Comparison of ENCODE assay signal across 8 cellular contexts in genomic region chr5:108749130-108749861, GRCh38. TPM values are rescaled to one million over a fixed set of nuclear protein-coding genes. Genes with fewer than 3 reads are reported as not detected.
DNase-seq lines count a peak whose midpoint lies in the region; ATAC-seq, FAIRE-seq and TF ChIP-seq lines count a peak whose summit lies in the region.

No MANE protein-coding gene starts in this region.

- no peaks in the 10 kb centered on the region for H3K9me3 Mint-ChIP-seq in activated naive CD8-positive, alpha-beta T cell (ENCODE audit: low read depth)

- ATAC-seq in HG02759 (IDR thresholded peaks at IDR 0.05; ENCODE audit: unreplicated experiment) (peak; percentile 37), left ventricle myocardium superior (peak; percentile 59), psoas muscle (peak; percentile 42 to 60 (median 48))

- H3K36me3 ChIP-seq in psoas muscle (ENCODE audit: insufficient read depth in 1 of 2, low read depth in 1 of 2): no peaks in the 10 kb centered on the region

- peak overlapping the region; percentile 58 for H3K27ac Mint-ChIP-seq in activated naive CD8-positive, alpha-beta T cell

- no peak for TF ChIP-seq POLR2A in GM12891 (IDR thresholded peaks at IDR 0.05; ENCODE audit: low read depth, low read length)

- FAIRE-seq in GM12891 (lab: Jason Lieb, UNC): no peak

- H3K27ac ChIP-seq in psoas muscle: peak overlapping the region; percentile 98

- DNase-seq in A172 (ENCODE audit: low spot score) (peak; percentile 40), GM12891 (ENCODE audit: insufficient read length, low spot score) (peak; percentile 32), NCI-H1092 treated with DMSO at 0.1 percent for 48 hours (lab: John Stamatoyannopoulos, UW) (peak; percentile 19), left ventricle myocardium superior (no peak), psoas muscle (no peak), COLO668 (lab: John Stamatoyannopoulos, UW; ENCODE audit: unreplicated experiment) (no peak)

- H3K4me3 ChIP-seq in psoas muscle: peak overlapping the region; percentile 88

- peaks cover 20% of the 10 kb centered on the region for H3K4me1 Mint-ChIP-seq in activated naive CD8-positive, alpha-beta T cell (ENCODE audit: low read depth)

- peaks cover 12% of the 10 kb centered on the region for H3K4me1 ChIP-seq in psoas muscle

- H3K36me3 Mint-ChIP-seq in activated naive CD8-positive, alpha-beta T cell: no peaks in the 10 kb centered on the region

- H3K4me3 Mint-ChIP-seq in activated naive CD8-positive, alpha-beta T cell: peak overlapping the region; percentile 93

- intact Hi-C loops in left ventricle myocardium superior (cut with micrococcal nuclease): no loop called here
- intact Hi-C loops in psoas muscle (cut with DNase I): loop anchor here in 1 of 2 donors (5.0 kb wide), 1 partner anchor 67 kb away; no protein-coding TSS in a partner anchor

- H3K27me3 Mint-ChIP-seq in activated naive CD8-positive, alpha-beta T cell: no peaks in the 10 kb centered on the region

- H3K9me3 ChIP-seq in psoas muscle: no peaks in the 10 kb centered on the region

- whole genome bisulfite sequencing in psoas muscle, 3 donors: 1 to 4% (median 1%) methylated on average over 17 to 40 of the region's 40 CpGs

- TF ChIP-seq CTCF in psoas muscle (IDR thresholded peaks at IDR 0.05): no peak

- H3K27me3 ChIP-seq in psoas muscle (ENCODE audit: insufficient read depth in 3 of 3, low read length in 2 of 3): no peaks in the 10 kb centered on the region

TF ChIP-seq in GM12891, 5 proteins besides CTCF, POLR2A, EP300 and RAD21:
- TF ChIP-seq PAX5 (IDR thresholded peaks at IDR 0.05; ENCODE audit: insufficient read depth, low read length, severe bottlenecking) (no peak), POLR2AphosphoS5 (IDR thresholded peaks at IDR 0.05; ENCODE audit: low read depth, low read length) (0 out of 2 replicates have a peak, but pooled peaks have one; percentile 26)

RNA-seq across cellular contexts. Expression of gene FER, which starts 1.6 kb away (rescaled TPM):
- 16.5 and 29.3 TPM in 2 replicates for total RNA-seq in A172 (2014; rRNA removed; shearing (Covaris generic))
- polyA plus RNA-seq in GM12891 (2012; ENCODE audit: low read depth, missing spikeins): 5.2 TPM
- total RNA-seq in left ventricle myocardium superior (12.3 TPM), psoas muscle (1 to 10 TPM; 4.6 to 7.6 (median 5.3) TPM)
- polyA plus RNA-seq in psoas muscle: 1 to 10 TPM in 2 of 3 donors, under 1 TPM in 1; 0.66 to 3.2 (median 1.3) TPM

Comparison
In these comparisons a context has a peak if more than half of its experiments do, and no peak if none do; other contexts are left out.
1. DNase-seq: peak in A172 (single experiment), GM12891 (single experiment) and NCI-H1092 treated with DMSO at 0.1 percent for 48 hours (single experiment); none in left ventricle myocardium superior (single experiment), psoas muscle (0 of 2) and COLO668 (single experiment).
2. Peak in every context shown above with its lines, with median percentiles within 50 percentile points of each other: ATAC-seq.